ENCODE assay signal across 8 cellular contexts in the genomic region with DNA sequence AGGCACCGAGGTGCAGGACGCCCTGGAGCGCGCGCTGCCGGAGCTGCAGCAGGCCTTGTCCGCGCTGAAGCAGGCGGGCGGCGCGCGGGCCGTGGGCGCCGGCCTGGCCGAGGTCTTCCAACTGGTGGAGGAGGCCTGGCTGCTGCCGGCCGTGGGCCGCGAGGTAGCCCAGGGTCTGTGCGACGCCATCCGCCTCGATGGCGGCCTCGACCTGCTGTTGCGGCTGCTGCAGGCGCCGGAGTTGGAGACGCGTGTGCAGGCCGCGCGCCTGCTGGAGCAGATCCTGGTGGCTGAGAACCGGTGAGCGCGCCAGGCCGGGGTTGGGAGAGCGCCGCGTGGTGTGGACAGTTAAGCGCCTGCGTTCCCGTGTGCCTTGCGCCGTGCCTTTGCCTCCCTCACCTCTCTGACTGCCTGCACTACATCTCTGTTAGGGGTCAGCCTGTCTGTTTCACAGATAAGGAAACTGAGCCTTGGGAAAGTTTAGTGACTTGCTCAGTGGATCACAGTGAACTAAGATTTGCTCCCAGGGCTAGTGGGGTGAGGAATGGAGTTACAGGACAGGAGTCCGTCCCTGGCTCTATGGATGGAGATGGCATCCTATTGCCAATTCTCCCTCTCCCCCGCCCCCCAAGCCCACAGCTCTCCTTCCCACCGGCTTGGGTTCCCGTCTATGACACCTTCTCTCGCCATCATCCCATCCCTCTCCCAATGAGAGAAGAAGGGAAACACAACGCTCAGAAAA. TPM values are rescaled to one million over a fixed set of nuclear protein-coding genes. Genes with fewer than 3 reads are reported as not detected.
A peak's percentile ranks its signal among the peaks of the same experiment; 100 is the strongest.
DNase-seq lines count a peak whose midpoint lies in the region; ATAC-seq and TF ChIP-seq lines count a peak whose summit lies in the region.

No MANE protein-coding gene starts in this region.

- H3K27me3 Mint-ChIP-seq in activated CD4-positive, alpha-beta T cell treated with anti-CD3 and anti-CD28 coated beads, Interleukin-2, amount 10 ng/mL, durations not matched to agents 24 days and 14 days: no peaks in the 10 kb centered on the region

- ATAC-seq in HG03025 (IDR thresholded peaks at IDR 0.05; ENCODE audit: low FRiP score, unreplicated experiment): peak; percentile 10
- ATAC-seq in psoas muscle: peak; percentile 8 to 31 (median 24)

- H3K27ac Mint-ChIP-seq in activated CD4-positive, alpha-beta T cell treated with anti-CD3 and anti-CD28 coated beads, Interleukin-2, amount 10 ng/mL, durations not matched to agents 24 days and 14 days: peak overlapping the region; percentile 84

- peak; percentile 76 for DNase-seq in activated CD4-positive, alpha-beta T cell treated with anti-CD3 and anti-CD28 coated beads, Interleukin-2, amount 10 ng/mL, durations not matched to agents 24 days and 14 days
- no peak for DNase-seq in activated CD4-positive, alpha-beta T cell treated with anti-CD3 and anti-CD28 coated beads, Interleukin-2, amount 50 U/mL, for 4 hours
- DNase-seq in activated CD4-positive, alpha-beta T cell treated with anti-CD3 and anti-CD28 coated beads, Interleukin-2, amount 50 U/mL, for 48 hours: peak; percentile 34 to 46
- peak; percentile 18 for DNase-seq in foreskin melanocyte
- DNase-seq in psoas muscle: peak in 1 of 2 donors; percentile 42
- DNase-seq in SW480 (ENCODE audit: low spot score): no peak
- no peak for DNase-seq in effector CD4-positive, alpha-beta T cell

- peaks cover 12% of the 10 kb centered on the region for H3K4me1 ChIP-seq in psoas muscle

- H3K4me3 ChIP-seq in psoas muscle: peak overlapping the region; percentile 73

- peaks cover 21% of the 10 kb centered on the region for H3K4me1 Mint-ChIP-seq in activated CD4-positive, alpha-beta T cell treated with anti-CD3 and anti-CD28 coated beads, Interleukin-2, amount 10 ng/mL, durations not matched to agents 24 days and 14 days

- no peak overlapping the region for H3K27ac ChIP-seq in psoas muscle

- peaks cover 9% of the 10 kb centered on the region for H3K36me3 Mint-ChIP-seq in activated CD4-positive, alpha-beta T cell treated with anti-CD3 and anti-CD28 coated beads, Interleukin-2, amount 10 ng/mL, durations not matched to agents 24 days and 14 days (ENCODE audit: low read depth)

- H3K27me3 ChIP-seq in psoas muscle (ENCODE audit: insufficient read depth in 3 of 3, low read length in 2 of 3): no peaks in the 10 kb centered on the region

- intact Hi-C loops in activated CD4-positive, alpha-beta T cell treated with anti-CD3 and anti-CD28 coated beads, Interleukin-2, amount 10 ng/mL, durations not matched to agents 24 days and 14 days (cut with micrococcal nuclease): loop anchor here (1.0 kb wide), 1 partner anchor 12 kb away; no protein-coding TSS in a partner anchor
- intact Hi-C loops in psoas muscle (cut with DNase I): no loop called here

- H3K9me3 Mint-ChIP-seq in activated CD4-positive, alpha-beta T cell treated with anti-CD3 and anti-CD28 coated beads, Interleukin-2, amount 10 ng/mL, durations not matched to agents 24 days and 14 days: no peaks in the 10 kb centered on the region

- no peaks in the 10 kb centered on the region for H3K9me3 ChIP-seq in psoas muscle

- WGBS in psoas muscle, 3 donors: 6 to 17% (median 9%) methylated on average over 35 to 53 of the region's 53 CpGs

- no peak for TF ChIP-seq CTCF in psoas muscle (IDR thresholded peaks at IDR 0.05)

- no peaks in the 10 kb centered on the region for H3K36me3 ChIP-seq in psoas muscle (ENCODE audit: insufficient read depth in 1 of 2, low read depth in 1 of 2)

- peak overlapping the region; percentile 85 for H3K4me3 Mint-ChIP-seq in activated CD4-positive, alpha-beta T cell treated with anti-CD3 and anti-CD28 coated beads, Interleukin-2, amount 10 ng/mL, durations not matched to agents 24 days and 14 days

RNA-seq across cellular contexts. Expression of a gene that starts 0.9 kb away (rescaled TPM):
- 36.4 and 37.7 TPM in 2 replicates for total RNA-seq in activated CD4-positive, alpha-beta T cell treated with anti-CD3 and anti-CD28 coated beads, Interleukin-2, amount 10 ng/mL, durations not matched to agents 24 days and 14 days
- 1 to 10 TPM; 1.8 to 2.2 (median 1.9) TPM for total RNA-seq in psoas muscle
- under 1 TPM; 0.77 to 0.91 (median 0.82) TPM for polyA plus RNA-seq in psoas muscle

RNA-seq across cellular contexts. Expression of a gene that starts 2.3 kb away (rescaled TPM):
- total RNA-seq in activated CD4-positive, alpha-beta T cell treated with anti-CD3 and anti-CD28 coated beads, Interleukin-2, amount 10 ng/mL, durations not matched to agents 24 days and 14 days: 0.23 and 0.24 TPM in 2 replicates
- total RNA-seq in psoas muscle: 1 to 10 TPM in 1 of 4 donors, under 1 TPM in 1, not detected in 2; 0.24 to 1.2 TPM
- polyA plus RNA-seq in psoas muscle: under 1 TPM; 0.06 to 0.18 (median 0.12) TPM

RNA-seq across cellular contexts. Expression of a gene that starts 7.4 kb away (rescaled TPM):
- not detected in 2 replicates for total RNA-seq in activated CD4-positive, alpha-beta T cell treated with anti-CD3 and anti-CD28 coated beads, Interleukin-2, amount 10 ng/mL, durations not matched to agents 24 days and 14 days
- total RNA-seq in psoas muscle: not detected
- polyA plus RNA-seq in psoas muscle: not detected

RNA-seq across cellular contexts. Expression of a gene that starts 15.0 kb away (rescaled TPM):
- total RNA-seq in activated CD4-positive, alpha-beta T cell treated with anti-CD3 and anti-CD28 coated beads, Interleukin-2, amount 10 ng/mL, durations not matched to agents 24 days and 14 days: 112 and 115 TPM in 2 replicates
- 100 to 1,000 TPM; 182 to 206 (median 190) TPM for total RNA-seq in psoas muscle
- polyA plus RNA-seq in psoas muscle: 100 to 1,000 TPM; 172 to 299 (median 204) TPM

RNA-seq across cellular contexts. Expression of a gene that starts 33.6 kb away (rescaled TPM):
- total RNA-seq in activated CD4-positive, alpha-beta T cell treated with anti-CD3 and anti-CD28 coated beads, Interleukin-2, amount 10 ng/mL, durations not matched to agents 24 days and 14 days: 7.0 and 7.9 TPM in 2 replicates
- 1 to 10 TPM; 2.7 to 4.2 (median 2.8) TPM for total RNA-seq in psoas muscle
- polyA plus RNA-seq in psoas muscle: 1 to 10 TPM; 1.1 to 2.5 (median 1.4) TPM

Comparison
In these comparisons a context has a peak if more than half of its experiments do, and no peak if none do; other contexts are left out.
1. DNase-seq: peak in activated CD4-positive, alpha-beta T cell treated with anti-CD3 and anti-CD28 coated beads, Interleukin-2, amount 10 ng/mL, durations not matched to agents 24 days and 14 days (single experiment), activated CD4-positive, alpha-beta T cell treated with anti-CD3 and anti-CD28 coated beads, Interleukin-2, amount 50 U/mL, for 48 hours (2 of 2) and foreskin melanocyte (single experiment); none in activated CD4-positive, alpha-beta T cell treated with anti-CD3 and anti-CD28 coated beads, Interleukin-2, amount 50 U/mL, for 4 hours (0 of 2), SW480 (single experiment) and effector CD4-positive, alpha-beta T cell (single experiment).
2. RNA of a gene that starts 0.9 kb away (total RNA-seq): 36.4 to 37.7 TPM in activated CD4-positive, alpha-beta T cell treated with anti-CD3 and anti-CD28 coated beads, Interleukin-2, amount 10 ng/mL, durations not matched to agents 24 days and 14 days; 1.8 to 2.2 TPM in psoas muscle; every median in the first group is over 10 times any median in the second.